Comparison of ENCODE assay signal across 7 cellular contexts in the genomic region with DNA sequence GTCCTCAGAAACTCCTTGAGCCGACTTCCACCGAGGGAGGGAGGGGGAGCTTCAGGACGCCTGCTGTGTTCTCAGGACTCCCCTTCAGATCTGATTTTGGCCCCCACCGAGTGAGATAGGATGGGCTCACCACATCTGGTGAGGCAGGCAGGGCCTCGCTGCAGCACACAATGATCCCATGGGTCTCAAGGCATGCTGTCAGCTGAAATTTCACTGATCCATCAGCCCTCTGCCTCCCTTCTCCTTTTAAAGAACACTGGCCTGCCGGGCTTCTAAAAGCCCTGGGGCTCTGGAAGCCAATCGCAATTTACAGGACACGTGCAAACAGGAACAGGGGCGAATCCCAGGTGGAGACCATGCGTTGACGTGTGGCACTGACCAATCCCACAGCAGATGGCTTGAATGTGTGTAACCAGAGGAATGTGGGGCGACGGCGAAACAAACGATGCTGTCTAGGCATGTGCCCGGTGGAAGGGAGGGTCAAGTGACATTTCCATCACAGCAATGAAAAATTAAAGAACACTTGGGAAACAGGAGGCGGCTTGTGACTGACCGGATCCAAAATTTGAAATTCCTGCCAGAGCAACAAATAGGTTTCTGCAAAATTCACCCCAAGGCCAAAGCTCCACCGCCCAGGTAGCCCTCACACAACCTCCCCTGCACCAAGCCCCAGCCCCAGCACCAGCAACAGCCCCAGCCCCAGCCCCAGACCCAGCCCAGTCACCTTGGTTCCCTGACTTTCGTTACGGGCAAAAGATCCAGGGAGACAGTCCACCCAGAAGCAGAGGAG.
DNase-seq lines count a peak whose midpoint lies in the region; ATAC-seq and TF ChIP-seq lines count a peak whose summit lies in the region.

No MANE protein-coding gene starts in this region.

- peak; percentile 30 for DNase-seq in RKO (ENCODE audit: low spot score)
- DNase-seq in fibroblast of lung (ENCODE audit: low read depth in 2 of 2) = peak in 1 of 2 donors; percentile 2
- no peak for DNase-seq in NCI-H82 (lab: John Stamatoyannopoulos, UW)
- no peak for DNase-seq in activated effector memory CD4-positive, alpha-beta T cell treated with Interleukin-2 at 50 U/mL for 16 hours

- H3K4me2 ChIP-seq in fibroblast of lung (ENCODE audit: extremely low read depth, insufficient read depth, low read length) = peak overlapping the region; percentile 90

- H3K27ac ChIP-seq in fibroblast of lung (ENCODE audit: insufficient read depth, low read length) (no peak overlapping the region), rectal smooth muscle tissue (ENCODE audit: low read depth, low read length) (no peak overlapping the region)

- no peak for ATAC-seq in GM19035 (IDR thresholded peaks at IDR 0.05; ENCODE audit: unreplicated experiment)

- H3K27me3 ChIP-seq in fibroblast of lung (ENCODE audit: control insufficient read depth, insufficient read depth, low read length) (peaks cover 31% of the 10 kb centered on the region), rectal smooth muscle tissue (ENCODE audit: control insufficient read depth, insufficient read depth, low read length) (peaks cover 12% of the 10 kb centered on the region)

- TF ChIP-seq CTCF in GM12872 (IDR thresholded peaks at IDR 0.05; ENCODE audit: insufficient read depth, low read depth, low read length) = 0 out of 3 replicates have a peak, but pooled peaks have one; percentile 0
- no peak for TF ChIP-seq CTCF in fibroblast of lung (conservative IDR thresholded peaks at IDR 0.05 in 1 of 2, IDR thresholded peaks at IDR 0.05 in 1 of 2; ENCODE audit: low read depth in 1 of 2, low read length in 2 of 2)

- H3K4me3 ChIP-seq in fibroblast of lung (replicated peaks in 1 of 4; ENCODE audit: control extremely low read depth in 1 of 4, insufficient read depth in 1 of 4, low read depth in 3 of 4, low read length in 4 of 4) (peak overlapping the region in 2 of 4 experiments; percentile 23 to 28), rectal smooth muscle tissue (ENCODE audit: low read length) (peak overlapping the region; percentile 62)

- H3K4me1 ChIP-seq in fibroblast of lung (ENCODE audit: control insufficient read depth, extremely low read depth, insufficient read depth, low read length) (peaks cover 6% of the 10 kb centered on the region), rectal smooth muscle tissue (ENCODE audit: control insufficient read depth, insufficient read depth, low read length) (peaks cover 10% of the 10 kb centered on the region)

- H3K9me3 ChIP-seq in fibroblast of lung (ENCODE audit: control insufficient read depth, insufficient read depth, low read depth, low read length) = no peaks in the 10 kb centered on the region

- no peaks in the 10 kb centered on the region for H4K20me1 ChIP-seq in fibroblast of lung (ENCODE audit: control insufficient read depth, extremely low read depth, insufficient read depth, low read length)

- H3K79me2 ChIP-seq in fibroblast of lung (ENCODE audit: control insufficient read depth, insufficient read depth, low read length) = no peaks in the 10 kb centered on the region

- no peak overlapping the region for H2AFZ ChIP-seq in fibroblast of lung (ENCODE audit: low read length)

- H3K36me3 ChIP-seq in fibroblast of lung (ENCODE audit: control insufficient read depth, insufficient read depth, low read length) (no peaks in the 10 kb centered on the region), rectal smooth muscle tissue (ENCODE audit: control insufficient read depth, insufficient read depth, low read length) (no peaks in the 10 kb centered on the region)

- H3K9ac ChIP-seq in fibroblast of lung (ENCODE audit: insufficient read depth, low read length) (no peak overlapping the region), rectal smooth muscle tissue (ENCODE audit: low read length) (no peak overlapping the region)
